8 cellular contexts compared by ENCODE assay signal in the genomic region with DNA sequence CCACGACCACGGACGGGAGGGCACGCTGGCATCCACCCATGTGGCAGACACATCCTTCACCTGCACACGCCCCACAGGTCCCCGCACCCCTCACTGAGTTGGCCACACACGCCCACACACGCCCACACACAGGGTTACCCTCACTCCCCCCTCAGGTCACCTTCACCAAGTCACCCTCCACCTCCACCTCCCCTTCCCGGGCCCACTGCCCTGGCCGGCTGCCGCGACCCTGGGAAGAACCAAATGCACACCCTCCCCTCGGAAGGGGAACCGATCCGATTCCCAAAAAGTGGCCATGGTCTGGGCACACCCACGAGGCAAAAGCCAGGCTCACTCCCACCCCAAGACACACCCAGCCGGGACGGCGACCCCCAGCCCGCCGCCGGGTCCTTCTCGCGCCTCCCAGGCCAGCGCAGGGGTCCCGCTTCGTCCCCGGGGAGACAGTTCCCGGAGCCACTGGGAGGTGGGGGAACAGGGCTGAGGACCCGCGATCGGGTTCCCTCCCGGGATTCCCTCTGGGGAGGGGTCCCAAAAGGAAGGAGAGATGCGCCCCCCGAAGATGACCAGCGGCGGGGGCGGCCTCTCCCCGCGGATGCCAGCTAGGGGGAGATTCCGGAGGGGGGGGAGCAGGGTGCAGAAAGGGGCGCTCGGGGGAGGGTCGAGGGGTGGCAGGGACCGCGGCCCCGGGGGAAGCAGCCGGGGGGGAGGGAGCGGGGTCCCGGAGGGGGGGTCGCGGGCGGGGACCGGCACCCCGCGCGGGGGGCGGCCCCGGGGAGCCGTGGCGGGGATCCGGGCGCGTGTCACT. TPM values are rescaled to one million over a fixed set of nuclear protein-coding genes. Genes with fewer than 3 reads are reported as not detected.
DNase-seq lines count a peak whose midpoint lies in the region; ATAC-seq and TF ChIP-seq lines count a peak whose summit lies in the region.

No MANE protein-coding gene starts in this region.

- no peaks in the 10 kb centered on the region for H3K9me3 ChIP-seq in CD4-positive, alpha-beta memory T cell (ENCODE audit: control insufficient read depth in 1 of 2, low read length in 2 of 2)

- H3K4me3 ChIP-seq in CD4-positive, alpha-beta memory T cell (ENCODE audit: low read length in 2 of 2) = no peak overlapping the region
- peak overlapping the region; percentile 67 for H3K4me3 ChIP-seq in fibroblast of villous mesenchyme (ENCODE audit: low read depth, low read length)

- CTCF ChIA-PET in CD4-positive, alpha-beta memory T cell (lab: Charles Lee; ENCODE audit: partially characterized antibody) = no interaction called here

- POLR2A ChIA-PET in CD4-positive, alpha-beta memory T cell (lab: Charles Lee; ENCODE audit: partially characterized antibody) = no interaction called here

- TF ChIP-seq CTCF in VCaP (conservative IDR thresholded peaks at IDR 0.05) (no peak), fibroblast of villous mesenchyme (IDR thresholded peaks at IDR 0.05; ENCODE audit: insufficient read depth, low read depth, low read length) (no peak), progenitor cell of endocrine pancreas (IDR thresholded peaks at IDR 0.05; ENCODE audit: unreplicated experiment) (no peak), GM20000 (IDR thresholded peaks at IDR 0.05; ENCODE audit: extremely low read depth, missing control alignments) (no peak)

- no peak for DNase-seq in CD4-positive, alpha-beta memory T cell
- DNase-seq in fibroblast of villous mesenchyme (ENCODE audit: low read depth) = no peak
- DNase-seq in progenitor cell of endocrine pancreas (ENCODE audit: low spot score, unreplicated experiment) = no peak
- no peak for DNase-seq in GF-D8 (lab: John Stamatoyannopoulos, UW)
- no peak for DNase-seq in EL
- DNase-seq in GM20000 (ENCODE audit: low spot score) = no peak

- no peak for ATAC-seq in HG03175 (IDR thresholded peaks at IDR 0.05; ENCODE audit: unreplicated experiment)

- peaks cover 9 to 19% (median 13%) of the 10 kb centered on the region in 4 donors for H3K4me1 Mint-ChIP-seq in CD4-positive, alpha-beta memory T cell
- peaks cover 12% of the 10 kb centered on the region for H3K4me1 Mint-ChIP-seq in progenitor cell of endocrine pancreas (ENCODE audit: low read depth)

- H3K9me3 Mint-ChIP-seq in CD4-positive, alpha-beta memory T cell = peaks cover 0 to 2% (median 0%) of the 10 kb centered on the region in 8 donors
- H3K9me3 Mint-ChIP-seq in progenitor cell of endocrine pancreas (ENCODE audit: low read depth) = no peaks in the 10 kb centered on the region

- H3K27me3 ChIP-seq in CD4-positive, alpha-beta memory T cell (ENCODE audit: insufficient read depth, low read length) = peaks cover 17% of the 10 kb centered on the region

- H3K36me3 ChIP-seq in CD4-positive, alpha-beta memory T cell (ENCODE audit: insufficient read depth, low read length) = no peaks in the 10 kb centered on the region

- peaks cover 0 to 3% of the 10 kb centered on the region in 2 donors for H3K36me3 Mint-ChIP-seq in CD4-positive, alpha-beta memory T cell
- H3K36me3 Mint-ChIP-seq in progenitor cell of endocrine pancreas (ENCODE audit: insufficient read depth) = no peaks in the 10 kb centered on the region

- H3K27ac ChIP-seq in CD4-positive, alpha-beta memory T cell (ENCODE audit: low read depth, low read length) = no peak overlapping the region
- H3K27ac ChIP-seq in VCaP = peak overlapping the region; percentile 34; the same call in 1 of the 2 replicates

- peaks cover 11 to 37% of the 10 kb centered on the region in 2 donors for H3K27me3 Mint-ChIP-seq in CD4-positive, alpha-beta memory T cell
- H3K27me3 Mint-ChIP-seq in progenitor cell of endocrine pancreas = peaks cover 20% of the 10 kb centered on the region

- H3K4me1 ChIP-seq in CD4-positive, alpha-beta memory T cell (ENCODE audit: insufficient read depth, low read length) = peaks cover 15% of the 10 kb centered on the region

- H3K4me3 Mint-ChIP-seq in CD4-positive, alpha-beta memory T cell = peak overlapping the region; percentile 79 to 85 (median 82)
- H3K4me3 Mint-ChIP-seq in progenitor cell of endocrine pancreas (ENCODE audit: low read depth) = peak overlapping the region; percentile 86

- intact Hi-C loops in CD4-positive, alpha-beta memory T cell (cut with micrococcal nuclease) = no loop called here

- peak overlapping the region in 5 of 7 donors; percentile 47 to 85 (median 75) for H3K27ac Mint-ChIP-seq in CD4-positive, alpha-beta memory T cell
- H3K27ac Mint-ChIP-seq in progenitor cell of endocrine pancreas = peak overlapping the region; percentile 85

RNA-seq across cellular contexts. Expression of gene SDC3, which starts 0.7 kb away (rescaled TPM):
- total RNA-seq in CD4-positive, alpha-beta memory T cell = under 1 TPM; 0.29 to 0.64 TPM
- not detected for polyA plus RNA-seq in CD4-positive, alpha-beta memory T cell
- total RNA-seq in fibroblast of villous mesenchyme (16.8 and 32.5 TPM in 2 replicates), progenitor cell of endocrine pancreas (33.7 and 38.3 TPM in 2 replicates)

Comparison
In these comparisons a context has a peak if more than half of its experiments do, and no peak if none do; other contexts are left out.
1. RNA of gene SDC3, which starts 0.7 kb away (total RNA-seq): 33.7 to 38.3 TPM in progenitor cell of endocrine pancreas and 16.8 to 32.5 TPM in fibroblast of villous mesenchyme; 0.29 to 0.64 TPM in CD4-positive, alpha-beta memory T cell; every median in the first group is over 10 times any median in the second.